22 cellular contexts compared by ENCODE assay signal in genomic region chr6:13097454-13097853, GRCh38.
A peak's percentile ranks its signal among the peaks of the same experiment; 100 is the strongest.
DNase-seq lines count a peak whose midpoint lies in the region; ATAC-seq and TF ChIP-seq lines count a peak whose summit lies in the region.
"Had no signal": no experiment of that assay in that cellular context is flagged by ENCODE, and none has a peak within 500 bp of the region (broad histone marks: within the 10 kb centered on the region; RNA-seq: fewer than 3 reads in every experiment).

No MANE protein-coding gene starts in this region.

- H3K27ac ChIP-seq in right atrium auricular region (no peak overlapping the region), coronary artery (peak overlapping the region; percentile 19 to 33), tibial artery (peak overlapping the region; percentile 67 to 68)

- H3K9me3 ChIP-seq in right atrium auricular region: no peaks in the 10 kb centered on the region
- H3K9me3 ChIP-seq in tibial artery: no peaks in the 10 kb centered on the region
- H3K9me3 ChIP-seq: BE2C had no signal

- H3K36me3 ChIP-seq in right atrium auricular region: no peaks in the 10 kb centered on the region
- no peaks in the 10 kb centered on the region for H3K36me3 ChIP-seq in tibial artery
- H3K36me3 ChIP-seq: BE2C had no signal

- H3K27me3 Mint-ChIP-seq in activated T-helper 1 cell treated with anti-CD3 and anti-CD28 coated beads, Interleukin-12 subunit alpha, Interleukin-12 subunit beta, Interleukin-2, Interleukin-4 antibody, amounts not matched to agents 30 ng/mL and 10 ng/mL and 1 ng/mL, durations not matched to agents 14 hours and 24 hours and 36 hours (ENCODE audit: insufficient read depth): peaks cover 10% of the 10 kb centered on the region

- H3K4me1 Mint-ChIP-seq in activated T-helper 1 cell treated with anti-CD3 and anti-CD28 coated beads, Interleukin-12 subunit alpha, Interleukin-12 subunit beta, Interleukin-2, Interleukin-4 antibody, amounts not matched to agents 30 ng/mL and 10 ng/mL and 1 ng/mL, durations not matched to agents 14 hours and 24 hours and 36 hours (ENCODE audit: low read depth): no peaks in the 10 kb centered on the region
- H3K4me1 Mint-ChIP-seq: CD4-positive, CD25-positive, alpha-beta regulatory T cell; CD8-positive, alpha-beta memory T cell; IgD-negative memory B cell had no signal

- H3K36me3 Mint-ChIP-seq in activated T-helper 1 cell treated with anti-CD3 and anti-CD28 coated beads, Interleukin-12 subunit alpha, Interleukin-12 subunit beta, Interleukin-2, Interleukin-4 antibody, amounts not matched to agents 30 ng/mL and 10 ng/mL and 1 ng/mL, durations not matched to agents 14 hours and 24 hours and 36 hours (ENCODE audit: low read depth): no peaks in the 10 kb centered on the region
- H3K36me3 Mint-ChIP-seq: CD4-positive, CD25-positive, alpha-beta regulatory T cell; CD8-positive, alpha-beta memory T cell; IgD-negative memory B cell had no signal

- H3K27me3 ChIP-seq in right atrium auricular region (no peaks in the 10 kb centered on the region), tibial artery (no peaks in the 10 kb centered on the region)
- H3K27me3 ChIP-seq: BE2C had no signal

- H3K4me1 ChIP-seq in right atrium auricular region (peaks cover 0 to 20% of the 10 kb centered on the region in 2 donors), tibial artery (peaks cover 0 to 80% (median 28%) of the 10 kb centered on the region in 4 donors)
- H3K4me1 ChIP-seq: BE2C had no signal

- intact Hi-C loops in Right ventricle myocardium superior (cut with DNase I) (no loop called here), left ventricle myocardium superior (cut with micrococcal nuclease) (no loop called here), tibial artery (cut with DNase I; ENCODE audit: low total_unique reads) (loop anchor here (10.0 kb wide), 1 partner anchor 73 kb away; no protein-coding TSS in a partner anchor)
- intact Hi-C loops in activated T-helper 1 cell treated with anti-CD3 and anti-CD28 coated beads, Interleukin-12 subunit alpha, Interleukin-12 subunit beta, Interleukin-2, Interleukin-4 antibody, amounts not matched to agents 30 ng/mL and 10 ng/mL and 1 ng/mL, durations not matched to agents 14 hours and 24 hours and 36 hours (cut with micrococcal nuclease): no loop called here

- H3K4me3 ChIP-seq in right atrium auricular region (no peak overlapping the region), coronary artery (no peak overlapping the region), tibial artery (no peak overlapping the region)
- H3K4me3 ChIP-seq: GM23338 had no signal

- no peak overlapping the region for H3K4me3 Mint-ChIP-seq in activated T-helper 1 cell treated with anti-CD3 and anti-CD28 coated beads, Interleukin-12 subunit alpha, Interleukin-12 subunit beta, Interleukin-2, Interleukin-4 antibody, amounts not matched to agents 30 ng/mL and 10 ng/mL and 1 ng/mL, durations not matched to agents 14 hours and 24 hours and 36 hours
- H3K4me3 Mint-ChIP-seq: CD4-positive, CD25-positive, alpha-beta regulatory T cell; CD8-positive, alpha-beta memory T cell; GM23338; HFFc6; IgD-negative memory B cell had no signal

- TF ChIP-seq CTCF in right atrium auricular region (IDR thresholded peaks at IDR 0.05) (no peak), coronary artery (IDR thresholded peaks at IDR 0.05) (no peak), tibial artery (IDR thresholded peaks at IDR 0.05) (no peak)

- no peak overlapping the region for H3K27ac Mint-ChIP-seq in activated T-helper 1 cell treated with anti-CD3 and anti-CD28 coated beads, Interleukin-12 subunit alpha, Interleukin-12 subunit beta, Interleukin-2, Interleukin-4 antibody, amounts not matched to agents 30 ng/mL and 10 ng/mL and 1 ng/mL, durations not matched to agents 14 hours and 24 hours and 36 hours
- H3K27ac Mint-ChIP-seq: CD4-positive, CD25-positive, alpha-beta regulatory T cell; CD8-positive, alpha-beta memory T cell; GM23338; HFFc6; IgD-negative memory B cell had no signal

- ATAC-seq in Right ventricle myocardium superior (ENCODE audit: poor library complexity): peak; percentile 64
- ATAC-seq in left ventricle myocardium superior: peak; percentile 72
- ATAC-seq: GM23338, HCT116, HepG2 had no signal

- H3K9me3 Mint-ChIP-seq in activated T-helper 1 cell treated with anti-CD3 and anti-CD28 coated beads, Interleukin-12 subunit alpha, Interleukin-12 subunit beta, Interleukin-2, Interleukin-4 antibody, amounts not matched to agents 30 ng/mL and 10 ng/mL and 1 ng/mL, durations not matched to agents 14 hours and 24 hours and 36 hours: no peaks in the 10 kb centered on the region
- H3K9me3 Mint-ChIP-seq: CD4-positive, CD25-positive, alpha-beta regulatory T cell; CD8-positive, alpha-beta memory T cell; GM23338; HFFc6; IgD-negative memory B cell had no signal

- DNase-seq in Right ventricle myocardium superior (peak; percentile 37), right atrium auricular region (ENCODE audit: low spot score) (no peak), coronary artery (ENCODE audit: low spot score) (no peak), left ventricle myocardium superior (no peak), tibial artery (no peak), H4 (ENCODE audit: low spot score) (no peak)
- no peak for DNase-seq in activated T-helper 1 cell treated with anti-CD3 and anti-CD28 coated beads, Interleukin-12 subunit alpha, Interleukin-12 subunit beta, Interleukin-2, Interleukin-4 antibody, amounts not matched to agents 30 ng/mL and 10 ng/mL and 1 ng/mL, durations not matched to agents 14 hours and 24 hours and 36 hours (ENCODE audit: low spot score)
- DNase-seq: ACHN; BE2C; C1 segment of cervical spinal cord; CD4-positive, CD25-positive, alpha-beta regulatory T cell; CD8-positive, alpha-beta memory T cell; COR-L47; DMS153; DMS79; GDM1; H7; HFFc6 had no signal

Comparison
In these comparisons a context has a peak if more than half of its experiments do, and no peak if none do; other contexts are left out.
1. H3K27ac ChIP-seq: peak in coronary artery (2 of 2) and tibial artery (2 of 2); none in right atrium auricular region (0 of 2).